In the genomic region with DNA sequence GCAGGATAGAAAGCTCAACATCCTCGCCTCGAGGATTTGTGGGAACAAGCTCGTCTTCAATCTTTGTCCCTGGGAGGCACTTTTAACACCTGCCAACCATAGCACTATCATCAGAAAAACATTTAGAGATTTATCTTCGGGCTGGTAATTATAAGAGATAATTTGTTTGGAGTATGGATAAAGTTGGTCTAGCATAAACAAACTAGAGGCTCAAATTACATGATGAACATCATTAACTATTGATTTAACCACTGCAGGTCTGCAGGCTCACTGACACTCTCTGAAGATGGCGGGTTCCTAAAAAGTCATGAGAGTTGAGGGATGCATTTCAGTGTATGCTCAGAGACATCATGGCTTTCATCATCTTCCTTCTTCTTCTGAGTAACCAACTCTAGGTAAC, we compare ENCODE assay signal across 20 cellular contexts. TPM values are rescaled to one million over a fixed set of nuclear protein-coding genes. Genes with fewer than 3 reads are reported as not detected.
A peak's percentile ranks its signal among the peaks of the same experiment; 100 is the strongest.
DNase-seq lines count a peak whose midpoint lies in the region; ATAC-seq and TF ChIP-seq lines count a peak whose summit lies in the region.
"Had no signal": no experiment of that assay in that cellular context is flagged by ENCODE, and none has a peak within 500 bp of the region (broad histone marks: within the 10 kb centered on the region; RNA-seq: fewer than 3 reads in every experiment).

No MANE protein-coding gene starts in this region.

- POLR2A ChIA-PET in HEK293T (lab: Yijun Ruan, JAX), result no interaction called here

- no peaks in the 10 kb centered on the region for H3K4me1 Mint-ChIP-seq in Calu3 (ENCODE audit: low read depth, unreplicated experiment)

- no peak overlapping the region for H3K27ac Mint-ChIP-seq in Calu3 (ENCODE audit: unreplicated experiment)
- H3K27ac Mint-ChIP-seq: CD4-positive, alpha-beta T cell; HFFc6 had no signal

- DNase-seq in HEK293T (ENCODE audit: extremely low spot score) (no peak), NCI-H146 (lab: John Stamatoyannopoulos, UW) (peak; percentile 95), NCI-H748 (lab: John Stamatoyannopoulos, UW; ENCODE audit: unreplicated experiment) (peak; percentile 98), left colon (no peak), T-helper 1 cell (no peak), Calu3 (no peak), foreskin melanocyte (no peak)
- DNase-seq: ACHN; CD4-positive, alpha-beta T cell; DMS153; HFFc6; Kasumi-1; NCI-H187; NCI-H226; NCI-H524 treated with DMSO at 0.1 percent for 48 hours; SIG-M5 had no signal

- no peaks in the 10 kb centered on the region for H3K36me3 Mint-ChIP-seq in Calu3 (ENCODE audit: insufficient read depth, unreplicated experiment)

- CTCF ChIA-PET in HEK293T (lab: Yijun Ruan, JAX), result no interaction called here
- CTCF ChIA-PET in Calu3 (lab: Charles Lee), result no interaction called here

- intact Hi-C loops in left colon (cut with DNase I, micrococcal nuclease), result no loop called here
- intact Hi-C loops in Calu3 (cut with micrococcal nuclease; ENCODE audit: unreplicated experiment), result no loop called here

- TF ChIP-seq CTCF in Calu3 (IDR thresholded peaks at IDR 0.05; ENCODE audit: unreplicated experiment), result no peak

- no peak for ATAC-seq in left colon
- ATAC-seq: Panc1, SK-N-SH treated with all-trans-retinoic acid at 6 μM for 48 hours had no signal

- BruUV-seq in Calu3 (replicated peaks; lab: Mats Ljungman, UMichigan), result no TSS peak

- no peak overlapping the region for H3K4me3 Mint-ChIP-seq in Calu3 (ENCODE audit: low read depth, unreplicated experiment)
- H3K4me3 Mint-ChIP-seq: CD4-positive, alpha-beta T cell; HFFc6 had no signal

- H3K9me3 Mint-ChIP-seq in Calu3 (ENCODE audit: low read depth, unreplicated experiment), result no peaks in the 10 kb centered on the region
- H3K9me3 Mint-ChIP-seq: CD4-positive, alpha-beta T cell; HFFc6 had no signal

- peaks cover 31% of the 10 kb centered on the region for H3K27me3 Mint-ChIP-seq in Calu3 (ENCODE audit: unreplicated experiment)

TF ChIP-seq in HEK293T, 16 proteins besides CTCF, POLR2A, EP300 and RAD21:
- TF ChIP-seq L3MBTL2 (conservative IDR thresholded peaks at IDR 0.05) (peak; percentile 42), SP1 (IDR thresholded peaks at IDR 0.05) (no peak)

RNA-seq across cellular contexts. Expression of gene PCA3, which starts 25.8 kb away (rescaled TPM):
- total RNA-seq in left colon, result not detected
- not detected in 2 replicates for total RNA-seq in Calu3 (2022)
- total RNA-seq: CD4-positive, alpha-beta T cell; G401; HFFc6; MCF 10A had no signal

Comparison
In these comparisons a context has a peak if more than half of its experiments do, and no peak if none do; other contexts are left out.
1. DNase-seq: peak in NCI-H146 (single experiment) and NCI-H748 (single experiment); none in HEK293T (single experiment), left colon (0 of 2), T-helper 1 cell (0 of 5), Calu3 (single experiment) and foreskin melanocyte (single experiment).